ENCODE assay signal across 12 cellular contexts in genomic region chr1:226126824-226127591, GRCh38. TPM values are rescaled to one million over a fixed set of nuclear protein-coding genes. Genes with fewer than 3 reads are reported as not detected.
DNase-seq lines count a peak whose midpoint lies in the region; ATAC-seq, FAIRE-seq and TF ChIP-seq lines count a peak whose summit lies in the region.
"Had no signal": no experiment of that assay in that cellular context is flagged by ENCODE, and none has a peak within 500 bp of the region (broad histone marks: within the 10 kb centered on the region; RNA-seq: fewer than 3 reads in every experiment).

No MANE protein-coding gene starts in this region.

- H3K9me3 Mint-ChIP-seq in activated CD4-positive, alpha-beta memory T cell treated with anti-CD3 and anti-CD28 coated beads, Interleukin-2, amount 10 ng/mL, durations not matched to agents 7 days and 5 days: no peaks in the 10 kb centered on the region
- H3K9me3 Mint-ChIP-seq: stimulated activated naive CD8-positive, alpha-beta T cell treated with anti-CD3 and anti-CD28 coated beads, Interleukin-15, Interleukin-2, amounts not matched to agents 100 ng/mL and 50 ng/mL, for 24 hours had no signal

- ATAC-seq in HCT116: no peak
- ATAC-seq in HG02623 (IDR thresholded peaks at IDR 0.05; ENCODE audit: unreplicated experiment): no peak
- ATAC-seq in HG02571 (IDR thresholded peaks at IDR 0.05; ENCODE audit: unreplicated experiment): no peak

- peaks cover 0 to 5% of the 10 kb centered on the region in 2 experiments; a peak in 1 of 4 replicates for H3K9me3 ChIP-seq in HCT116 (ENCODE audit: control insufficient read depth in 1 of 2, insufficient read depth in 1 of 2, low read depth in 1 of 2, low read length in 2 of 2)
- no peaks in the 10 kb centered on the region for H3K9me3 ChIP-seq in muscle layer of duodenum (ENCODE audit: control insufficient read depth in 1 of 2, low read length in 2 of 2)
- H3K9me3 ChIP-seq: heart right ventricle had no signal

- BruUV-seq in HCT116 (replicated peaks; lab: Mats Ljungman, UMichigan): TSS peak; percentile 73

- peak overlapping the region; percentile 66 for H3K27ac ChIP-seq in HCT116 (ENCODE audit: low read depth, low read length)
- peak overlapping the region; percentile 49 for H3K27ac ChIP-seq in muscle layer of duodenum (ENCODE audit: low read length)

- POLR2A ChIA-PET in HCT116 (lab: Charles Lee): interaction anchor here (0.6 kb wide), 1 partner anchor 204 kb away, joined by 3 read pairs; no protein-coding TSS in a partner anchor
- POLR2A ChIA-PET in activated CD4-positive, alpha-beta memory T cell treated with anti-CD3 and anti-CD28 coated beads, Interleukin-2, amount 10 ng/mL, durations not matched to agents 7 days and 5 days (lab: Charles Lee): interaction anchor here (2.2 to 4.7 kb wide), 3 partner anchors 58 to 281 kb away, joined by 9 to 29 read pairs (median 13); partner anchors contain the start of genes H3-3A and PARP1

- H3K27me3 ChIP-seq in HCT116 (ENCODE audit: insufficient read depth, low read length) (no peaks in the 10 kb centered on the region), muscle layer of duodenum (ENCODE audit: low read depth, low read length) (no peaks in the 10 kb centered on the region)

- no peaks in the 10 kb centered on the region for H3K36me3 ChIP-seq in HCT116 (ENCODE audit: control insufficient read depth in 1 of 2, insufficient read depth in 2 of 2, low read length in 2 of 2)
- H3K36me3 ChIP-seq in muscle layer of duodenum (ENCODE audit: control insufficient read depth in 1 of 2, insufficient read depth in 2 of 2, low read length in 2 of 2): no peaks in the 10 kb centered on the region
- H3K36me3 ChIP-seq: heart right ventricle had no signal

- FAIRE-seq in GM12891 (lab: Jason Lieb, UNC): peak; percentile 40

- H3K27ac Mint-ChIP-seq in activated CD4-positive, alpha-beta memory T cell treated with anti-CD3 and anti-CD28 coated beads, Interleukin-2, amount 10 ng/mL, durations not matched to agents 7 days and 5 days: peak overlapping the region; percentile 90

- no peaks in the 10 kb centered on the region for H4K20me1 ChIP-seq in HCT116 (ENCODE audit: insufficient read depth)

- intact Hi-C loops in HCT116 (cut with micrococcal nuclease): loop anchor here (5.0 kb wide), 2 partner anchors 55 to 280 kb away; partner anchors contain the start of gene PARP1

- peak overlapping the region; percentile 57 for H3K4me3 Mint-ChIP-seq in activated CD4-positive, alpha-beta memory T cell treated with anti-CD3 and anti-CD28 coated beads, Interleukin-2, amount 10 ng/mL, durations not matched to agents 7 days and 5 days

- H3K4me3 ChIP-seq in HCT116 (replicated peaks in 1 of 2; ENCODE audit: low read depth in 1 of 2, low read length in 2 of 2) (peak overlapping the region; percentile 50 to 56), muscle layer of duodenum (ENCODE audit: low read depth in 1 of 2, low read length in 2 of 2) (no peak overlapping the region)

- H3K36me3 Mint-ChIP-seq in activated CD4-positive, alpha-beta memory T cell treated with anti-CD3 and anti-CD28 coated beads, Interleukin-2, amount 10 ng/mL, durations not matched to agents 7 days and 5 days (ENCODE audit: low read depth): no peaks in the 10 kb centered on the region

- CTCF ChIA-PET in HCT116 (lab: Charles Lee): interaction anchor here (0.7 to 4.2 kb wide), 4 partner anchors 62 to 793 kb away, joined by 3 to 56 read pairs (median 11); no protein-coding TSS in a partner anchor
- CTCF ChIA-PET in activated CD4-positive, alpha-beta memory T cell treated with anti-CD3 and anti-CD28 coated beads, Interleukin-2, amount 10 ng/mL, durations not matched to agents 7 days and 5 days (lab: Charles Lee): interaction anchor here (0.8 to 7.2 kb wide), 9 partner anchors 23 to 280 kb away, joined by 3 to 228 read pairs (median 23); partner anchors contain the start of genes LIN9 and PARP1

- DNase-seq in GM12891 (ENCODE audit: insufficient read length, low spot score) (no peak), HCT116 (ENCODE audit: low read depth, low spot score) (no peak), Ammon's horn (ENCODE audit: low spot score) (no peak), NOMO-1 treated with dmso at 0.1 percent for 144 hours (lab: John Stamatoyannopoulos, UW; ENCODE audit: unreplicated experiment) (no peak)
- no peak for DNase-seq in activated CD4-positive, alpha-beta memory T cell treated with anti-CD3 and anti-CD28 coated beads, Interleukin-2, amount 10 ng/mL, durations not matched to agents 7 days and 5 days
- DNase-seq: GDM1, T1000 had no signal

- no peaks in the 10 kb centered on the region for H3K79me2 ChIP-seq in HCT116 (ENCODE audit: insufficient read depth, low read length)

- peak overlapping the region; percentile 88 for H3K4me2 ChIP-seq in HCT116 (ENCODE audit: low read length)

- H3K27me3 Mint-ChIP-seq in activated CD4-positive, alpha-beta memory T cell treated with anti-CD3 and anti-CD28 coated beads, Interleukin-2, amount 10 ng/mL, durations not matched to agents 7 days and 5 days: no peaks in the 10 kb centered on the region
- H3K27me3 Mint-ChIP-seq: stimulated activated naive CD8-positive, alpha-beta T cell treated with anti-CD3 and anti-CD28 coated beads, Interleukin-15, Interleukin-2, amounts not matched to agents 100 ng/mL and 50 ng/mL, for 24 hours had no signal

- TF ChIP-seq RAD21 in HCT116 (IDR thresholded peaks at IDR 0.05; ENCODE audit: low read depth): no peak

- no peak overlapping the region for H2AFZ ChIP-seq in HCT116 (ENCODE audit: low read depth, low read length, poor library complexity, severe bottlenecking)

- H3K4me1 ChIP-seq in HCT116 (ENCODE audit: control insufficient read depth in 1 of 2, insufficient read depth in 2 of 2, low read length in 2 of 2): peaks cover 47 to 66% of the 10 kb centered on the region in 2 experiments
- no peaks in the 10 kb centered on the region for H3K4me1 ChIP-seq in muscle layer of duodenum (ENCODE audit: control insufficient read depth in 1 of 2, insufficient read depth in 2 of 2, low read length in 2 of 2)

- RAD21 ChIA-PET in HCT116 (lab: Charles Lee; ENCODE audit: low non-redundant PET in 1 of 2, low total read pairs in 2 of 2, uncharacterized antibody in 2 of 2, unreplicated experiment in 2 of 2): no interaction called here

- TF ChIP-seq POLR2A in GM12891 (IDR thresholded peaks at IDR 0.05; ENCODE audit: low read depth, low read length) (no peak), HCT116 (IDR thresholded peaks at IDR 0.05; ENCODE audit: borderline replicate concordance, extremely low read depth, insufficient read depth, insufficient read length) (no peak)

- no peaks in the 10 kb centered on the region for H3K9me2 ChIP-seq in HCT116 (ENCODE audit: insufficient read depth)

- no peak for TF ChIP-seq CTCF in HCT116 (IDR thresholded peaks at IDR 0.05 in 2 of 3, conservative IDR thresholded peaks at IDR 0.05 in 1 of 3; ENCODE audit: borderline replicate concordance in 1 of 3, insufficient read depth in 1 of 3, low read depth in 2 of 3, low read length in 2 of 3)

- peaks cover 58% of the 10 kb centered on the region for H3K4me1 Mint-ChIP-seq in activated CD4-positive, alpha-beta memory T cell treated with anti-CD3 and anti-CD28 coated beads, Interleukin-2, amount 10 ng/mL, durations not matched to agents 7 days and 5 days

- peak overlapping the region; percentile 50 for H3K9ac ChIP-seq in HCT116 (ENCODE audit: low read length)

TF ChIP-seq in GM12891, 5 proteins besides CTCF, POLR2A, EP300 and RAD21:
- TF ChIP-seq TAF1 (IDR thresholded peaks at IDR 0.05; ENCODE audit: low read depth, low read length) (no peak), SPI1 (IDR thresholded peaks at IDR 0.05; ENCODE audit: low read depth, low read length) (peak; percentile 44)

TF ChIP-seq in HCT116, 20 proteins besides CTCF, POLR2A, EP300 and RAD21 (continues in another document):
- TF ChIP-seq, protein P1, sequence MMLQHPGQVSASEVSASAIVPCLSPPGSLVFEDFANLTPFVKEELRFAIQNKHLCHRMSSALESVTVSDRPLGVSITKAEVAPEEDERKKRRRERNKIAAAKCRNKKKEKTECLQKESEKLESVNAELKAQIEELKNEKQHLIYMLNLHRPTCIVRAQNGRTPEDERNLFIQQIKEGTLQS (IDR thresholded peaks at IDR 0.05): no peak
- TF ChIP-seq EGR1 (IDR thresholded peaks at IDR 0.05; ENCODE audit: low read depth): no peak
- TF ChIP-seq, protein P2, sequence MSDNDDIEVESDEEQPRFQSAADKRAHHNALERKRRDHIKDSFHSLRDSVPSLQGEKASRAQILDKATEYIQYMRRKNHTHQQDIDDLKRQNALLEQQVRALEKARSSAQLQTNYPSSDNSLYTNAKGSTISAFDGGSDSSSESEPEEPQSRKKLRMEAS (IDR thresholded peaks at IDR 0.05): no peak
- TF ChIP-seq YY1 (IDR thresholded peaks at IDR 0.05; ENCODE audit: extremely low read depth, insufficient replicate concordance, low read depth, low read length): no peak
- no peak for TF ChIP-seq EZH2phosphoT487 (IDR thresholded peaks at IDR 0.05; ENCODE audit: borderline replicate concordance)
- no peak for TF ChIP-seq SIN3A (IDR thresholded peaks at IDR 0.05; ENCODE audit: low read depth)
- no peak for TF ChIP-seq ELF1 (IDR thresholded peaks at IDR 0.05; ENCODE audit: borderline replicate concordance, low read depth)

RNA-seq across cellular contexts. Expression of gene ACBD3, which starts 59.5 kb away (rescaled TPM):
- 12.0 TPM for polyA plus RNA-seq in GM12891 (2012; ENCODE audit: low read depth, missing spikeins)
- 29.6 TPM for total RNA-seq in HCT116 (2021; ENCODE audit: unreplicated experiment)
- polyA plus RNA-seq in HCT116 (2012): 16.7 and 16.8 TPM in 2 replicates
- 10 to 100 TPM; 22.5 to 24.6 TPM for total RNA-seq in activated CD4-positive, alpha-beta memory T cell treated with anti-CD3 and anti-CD28 coated beads, Interleukin-2, amount 10 ng/mL, durations not matched to agents 7 days and 5 days

Comparison
In these comparisons a context has a peak if more than half of its experiments do, and no peak if none do; other contexts are left out.
1. H3K4me3 ChIP-seq: peak in HCT116 (2 of 2); none in muscle layer of duodenum (0 of 2).